In the genomic region with DNA sequence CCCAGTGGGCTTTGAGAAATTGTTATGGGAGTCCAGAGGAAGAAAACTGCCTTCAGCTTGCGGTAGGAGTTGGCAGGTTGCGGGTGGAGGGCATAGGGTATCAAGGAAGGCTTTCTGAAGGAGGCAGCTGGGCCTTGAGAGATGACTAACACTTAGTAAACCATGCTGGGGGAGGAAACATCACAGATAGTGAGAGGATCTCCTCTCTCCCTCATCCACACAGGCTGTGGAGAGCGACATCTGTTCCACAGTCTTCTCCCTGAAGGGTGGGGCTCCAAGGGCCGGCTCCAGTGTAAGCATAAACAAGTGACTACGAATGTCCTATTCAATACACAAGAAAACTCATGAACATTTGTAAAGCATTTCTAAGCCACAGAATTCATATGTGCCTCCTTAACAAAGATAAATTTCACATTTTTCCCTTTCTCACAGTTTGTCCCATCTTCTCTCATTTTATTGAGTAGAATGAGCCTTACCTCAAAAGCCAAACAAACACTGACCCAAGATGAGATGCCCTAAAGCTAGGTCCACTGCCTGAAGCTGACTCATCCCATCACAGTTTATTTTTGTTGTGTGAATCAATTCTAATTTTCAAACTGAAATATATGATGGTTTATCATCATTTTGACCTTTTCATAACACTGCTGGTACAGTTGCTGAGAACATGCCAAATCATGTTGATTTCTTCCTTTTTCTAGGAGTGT, we compare ENCODE assay signal across 18 cellular contexts.
A peak's percentile ranks its signal among the peaks of the same experiment; 100 is the strongest.
DNase-seq lines count a peak whose midpoint lies in the region; ATAC-seq and TF ChIP-seq lines count a peak whose summit lies in the region.
"Had no signal": no experiment of that assay in that cellular context is flagged by ENCODE, and none has a peak within 500 bp of the region (broad histone marks: within the 10 kb centered on the region; RNA-seq: fewer than 3 reads in every experiment).

No MANE protein-coding gene starts in this region.

- no peak overlapping the region for H3K4me3 ChIP-seq in HFF-Myc (replicated peaks; ENCODE audit: low read depth, low read length)
- H3K4me3 ChIP-seq: body of pancreas, gastrocnemius medialis, Peyer's patch, psoas muscle, stomach, uterus had no signal

- H3K36me3 Mint-ChIP-seq in activated T-cell treated with anti-CD3 and anti-CD28 coated beads, Interleukin-2, amount 50 U/mL, for 24 hours (ENCODE audit: low read depth) = no peaks in the 10 kb centered on the region
- H3K36me3 Mint-ChIP-seq: naive B cell had no signal

- ATAC-seq in HG02588 (IDR thresholded peaks at IDR 0.05; ENCODE audit: unreplicated experiment) (no peak), HG03196 (IDR thresholded peaks at IDR 0.05; ENCODE audit: unreplicated experiment) (no peak)
- ATAC-seq: body of pancreas, gastrocnemius medialis, psoas muscle had no signal

- peaks cover 2% of the 10 kb centered on the region for H3K27me3 Mint-ChIP-seq in activated T-cell treated with anti-CD3 and anti-CD28 coated beads, Interleukin-2, amount 50 U/mL, for 24 hours

- DNase-seq in AG08395 (ENCODE audit: low spot score) (peak; percentile 52), HFF-Myc (ENCODE audit: extremely low read depth, low read depth) (peak; percentile 43), T1000 (lab: John Stamatoyannopoulos, UW) (peak; percentile 41), fibroblast of peridontal ligament (ENCODE audit: extremely low read depth) (peak; percentile 68), SHP77 treated with DMSO at 0.1 percent for 48 hours (lab: John Stamatoyannopoulos, UW) (no peak)
- no peak for DNase-seq in activated T-cell treated with anti-CD3 and anti-CD28 coated beads, Interleukin-2, amount 50 U/mL, for 24 hours
- DNase-seq: activated naive CD4-positive, alpha-beta T cell; body of pancreas; gastrocnemius medialis; naive B cell; NCI-H2081 treated with DMSO at 0.1 percent for 48 hours; Peyer's patch; psoas muscle; stomach; SW 1271; uterus had no signal

- no peaks in the 10 kb centered on the region for H3K4me1 Mint-ChIP-seq in activated T-cell treated with anti-CD3 and anti-CD28 coated beads, Interleukin-2, amount 50 U/mL, for 24 hours (ENCODE audit: low read depth)
- H3K4me1 Mint-ChIP-seq: naive B cell had no signal

- H3K9me3 Mint-ChIP-seq in activated T-cell treated with anti-CD3 and anti-CD28 coated beads, Interleukin-2, amount 50 U/mL, for 24 hours = no peaks in the 10 kb centered on the region
- H3K9me3 Mint-ChIP-seq: naive B cell had no signal

- no peak overlapping the region for H3K27ac Mint-ChIP-seq in activated T-cell treated with anti-CD3 and anti-CD28 coated beads, Interleukin-2, amount 50 U/mL, for 24 hours
- H3K27ac Mint-ChIP-seq: naive B cell had no signal

- no peak for TF ChIP-seq CTCF in HFF-Myc (IDR thresholded peaks at IDR 0.05; ENCODE audit: low read depth, low read length, missing control alignments)

- no peak overlapping the region for H3K4me3 Mint-ChIP-seq in activated T-cell treated with anti-CD3 and anti-CD28 coated beads, Interleukin-2, amount 50 U/mL, for 24 hours
- H3K4me3 Mint-ChIP-seq: naive B cell had no signal

Comparison
In these comparisons a context has a peak if more than half of its experiments do, and no peak if none do; other contexts are left out.
1. DNase-seq: peak in AG08395 (single experiment), HFF-Myc (single experiment), T1000 (single experiment) and fibroblast of peridontal ligament (single experiment); none in activated T-cell treated with anti-CD3 and anti-CD28 coated beads, Interleukin-2, amount 50 U/mL, for 24 hours (single experiment) and SHP77 treated with DMSO at 0.1 percent for 48 hours (single experiment).